In genomic region chr5:180811012-180811622, GRCh38 we compare ENCODE assay signal across 8 cellular contexts. TPM values are rescaled to one million over a fixed set of nuclear protein-coding genes. Genes with fewer than 3 reads are reported as not detected.
DNase-seq lines count a peak whose midpoint lies in the region; ATAC-seq and TF ChIP-seq lines count a peak whose summit lies in the region.

No MANE protein-coding gene starts in this region.

- no peaks in the 10 kb centered on the region for H3K4me1 ChIP-seq in NT2/D1 (ENCODE audit: insufficient read depth, insufficient read length)
- H3K4me1 ChIP-seq in endocrine pancreas (ENCODE audit: control insufficient read depth, insufficient read depth, low read length) = peaks cover 18% of the 10 kb centered on the region

- DNase-seq in DMS114 treated with DMSO at 0.1 percent for 48 hours (lab: John Stamatoyannopoulos, UW; ENCODE audit: unreplicated experiment) = peak; percentile 47
- no peak for DNase-seq in NT2/D1 (ENCODE audit: low read depth, low spot score)
- peak; percentile 27 for DNase-seq in omental fat pad (ENCODE audit: low spot score)
- DNase-seq in DMS 273 (lab: John Stamatoyannopoulos, UW; ENCODE audit: unreplicated experiment) = no peak

- H3K9ac ChIP-seq in NT2/D1 (ENCODE audit: insufficient read length, low read depth) = peak overlapping the region; percentile 83
- H3K9ac ChIP-seq in endocrine pancreas (ENCODE audit: control insufficient read depth, insufficient read depth, low read length) = peak overlapping the region; percentile 91

- H3K4me3 ChIP-seq in NT2/D1 (ENCODE audit: insufficient read length, low read depth) = peak overlapping the region; percentile 67
- H3K4me3 ChIP-seq in endocrine pancreas (ENCODE audit: control insufficient read depth, insufficient read depth, low read length) = peak overlapping the region; percentile 64

- H3K27me3 ChIP-seq in NT2/D1 (ENCODE audit: insufficient read depth, insufficient read length) = no peaks in the 10 kb centered on the region
- no peaks in the 10 kb centered on the region for H3K27me3 ChIP-seq in endocrine pancreas (ENCODE audit: control insufficient read depth, insufficient read depth, low read length)

- H3K9me3 ChIP-seq in NT2/D1 (ENCODE audit: insufficient read depth, low read length) = no peaks in the 10 kb centered on the region
- H3K9me3 ChIP-seq in endocrine pancreas (ENCODE audit: control insufficient read depth, low read length) = no peaks in the 10 kb centered on the region

- TF ChIP-seq CTCF in omental fat pad (IDR thresholded peaks at IDR 0.05) = no peak

- no peak for ATAC-seq in omental fat pad (ENCODE audit: low FRiP score)
- no peak for ATAC-seq in HG02884 (IDR thresholded peaks at IDR 0.05; ENCODE audit: unreplicated experiment)
- ATAC-seq in HG02610 (IDR thresholded peaks at IDR 0.05; ENCODE audit: unreplicated experiment) = no peak
- ATAC-seq in GM18517 (IDR thresholded peaks at IDR 0.05; ENCODE audit: unreplicated experiment) = no peak

- peaks cover 23% of the 10 kb centered on the region for H3K36me3 ChIP-seq in NT2/D1 (ENCODE audit: insufficient read depth, insufficient read length, low read length)
- no peaks in the 10 kb centered on the region for H3K36me3 ChIP-seq in endocrine pancreas (ENCODE audit: control insufficient read depth, insufficient read depth, low read length)

RNA-seq across cellular contexts. Expression of gene MGAT1, which starts 8.5 kb away (rescaled TPM):
- 100 to 1,000 TPM; 159 to 376 (median 258) TPM for total RNA-seq in omental fat pad

RNA-seq across cellular contexts. Expression of gene ZFP62, which starts 50.0 kb away (rescaled TPM):
- total RNA-seq in omental fat pad = 10 to 100 TPM in 3 of 4 donors, 1 to 10 TPM in 1; 9.2 to 21.8 (median 10.8) TPM

Comparison
In these comparisons a context has a peak if more than half of its experiments do, and no peak if none do; other contexts are left out.
1. DNase-seq: peak in DMS114 treated with DMSO at 0.1 percent for 48 hours (single experiment) and omental fat pad (single experiment); none in NT2/D1 (single experiment) and DMS 273 (single experiment).